8 cellular contexts compared by ENCODE assay signal in genomic region chr11:94740975-94741707, GRCh38. TPM values are rescaled to one million over a fixed set of nuclear protein-coding genes. Genes with fewer than 3 reads are reported as not detected.
A peak's percentile ranks its signal among the peaks of the same experiment; 100 is the strongest.
DNase-seq lines count a peak whose midpoint lies in the region; ATAC-seq and TF ChIP-seq lines count a peak whose summit lies in the region.

No MANE protein-coding gene starts in this region.

- peaks cover 10% of the 10 kb centered on the region for H3K4me1 Mint-ChIP-seq in T-helper 2 cell treated with Interferon-gamma antibody and Interleukin-4, amounts not matched to agents 5 μg/mL and 100 μg/mL, for 36 hours (ENCODE audit: low read depth)

- H3K9me3 ChIP-seq in BLaER1 (no peaks in the 10 kb centered on the region), mucosa of descending colon (no peaks in the 10 kb centered on the region), upper lobe of right lung (no peaks in the 10 kb centered on the region)

- intact Hi-C loops in mucosa of descending colon (cut with DNase I, micrococcal nuclease), result no loop called here
- intact Hi-C loops in upper lobe of right lung (cut with DNase I), result no loop called here

- peak overlapping the region; percentile 64 for H3K4me3 Mint-ChIP-seq in T-helper 2 cell treated with Interferon-gamma antibody and Interleukin-4, amounts not matched to agents 5 μg/mL and 100 μg/mL, for 36 hours

- peak; percentile 15; the same call in 1 of the 2 replicates for TF ChIP-seq CTCF in LNCaP clone FGC (IDR thresholded peaks at IDR 0.05; ENCODE audit: control insufficient read depth, extremely low read depth, insufficient read depth)
- no peak for TF ChIP-seq CTCF in mucosa of descending colon (IDR thresholded peaks at IDR 0.05)
- peak; percentile 61 for TF ChIP-seq CTCF in upper lobe of right lung (IDR thresholded peaks at IDR 0.05)

- peaks cover 30% of the 10 kb centered on the region for H3K27me3 Mint-ChIP-seq in T-helper 2 cell treated with Interferon-gamma antibody and Interleukin-4, amounts not matched to agents 5 μg/mL and 100 μg/mL, for 36 hours (ENCODE audit: low read depth)

- H3K9ac ChIP-seq in BLaER1, result peak overlapping the region; percentile 43

- no peak overlapping the region for H3K27ac ChIP-seq in BLaER1
- H3K27ac ChIP-seq in upper lobe of right lung, result no peak overlapping the region

- DNase-seq in LNCaP clone FGC (ENCODE audit: low read depth) (no peak), erythroblast (lab: John Stamatoyannopoulos, UW) (peak; percentile 34 to 37), mucosa of descending colon (peak in 2 of 3 donors; percentile 15 to 29), upper lobe of right lung (peak; percentile 65)
- DNase-seq in T-helper 2 cell treated with Interferon-gamma antibody and Interleukin-4, amounts not matched to agents 5 μg/mL and 100 μg/mL, for 36 hours (ENCODE audit: low spot score), result no peak

- ATAC-seq in GM18511 (IDR thresholded peaks at IDR 0.05; ENCODE audit: unreplicated experiment) (peak; percentile 71), mucosa of descending colon (peak; percentile 61), upper lobe of right lung (peak; percentile 82), HG03378 (IDR thresholded peaks at IDR 0.05; ENCODE audit: unreplicated experiment) (no peak)

- H3K36me3 ChIP-seq in BLaER1 (no peaks in the 10 kb centered on the region), mucosa of descending colon (ENCODE audit: low read depth) (no peaks in the 10 kb centered on the region), upper lobe of right lung (no peaks in the 10 kb centered on the region)

- H3K4me2 ChIP-seq in BLaER1, result peak overlapping the region; percentile 93

- H3K4me3 ChIP-seq in BLaER1 (peak overlapping the region; percentile 69), LNCaP clone FGC (ENCODE audit: low read depth, low read length) (no peak overlapping the region), mucosa of descending colon (no peak overlapping the region), upper lobe of right lung (peak overlapping the region; percentile 56)

- peaks cover 11% of the 10 kb centered on the region; the same call in 1 of the 2 replicates for H4K20me1 ChIP-seq in BLaER1

- H3K4me1 ChIP-seq in BLaER1 (peaks cover 21% of the 10 kb centered on the region), mucosa of descending colon (ENCODE audit: low read depth) (no peaks in the 10 kb centered on the region), upper lobe of right lung (peaks cover 5% of the 10 kb centered on the region)

- no peak overlapping the region for H3K27ac Mint-ChIP-seq in T-helper 2 cell treated with Interferon-gamma antibody and Interleukin-4, amounts not matched to agents 5 μg/mL and 100 μg/mL, for 36 hours

- no peak for TF ChIP-seq POLR2A in erythroblast (IDR thresholded peaks at IDR 0.05; ENCODE audit: low read length)

- no peaks in the 10 kb centered on the region for H3K36me3 Mint-ChIP-seq in T-helper 2 cell treated with Interferon-gamma antibody and Interleukin-4, amounts not matched to agents 5 μg/mL and 100 μg/mL, for 36 hours (ENCODE audit: low read depth)

- no peaks in the 10 kb centered on the region for H3K9me3 Mint-ChIP-seq in T-helper 2 cell treated with Interferon-gamma antibody and Interleukin-4, amounts not matched to agents 5 μg/mL and 100 μg/mL, for 36 hours

- peaks cover 46% of the 10 kb centered on the region for H3K27me3 ChIP-seq in BLaER1
- H3K27me3 ChIP-seq in upper lobe of right lung, result peaks cover 5% of the 10 kb centered on the region

RNA-seq across cellular contexts. Expression of gene AMOTL1, which starts 27.0 kb away (rescaled TPM):
- total RNA-seq in mucosa of descending colon, result 10 to 100 TPM in 2 of 3 donors, 1 to 10 TPM in 1; 6.5 to 94.7 (median 11.3) TPM
- total RNA-seq in upper lobe of right lung, result 62.5 TPM

Comparison
In these comparisons a context has a peak if more than half of its experiments do, and no peak if none do; other contexts are left out.
1. H3K4me3 ChIP-seq: peak in BLaER1 (single experiment) and upper lobe of right lung (single experiment); none in LNCaP clone FGC (single experiment) and mucosa of descending colon (single experiment).
2. DNase-seq: peak in erythroblast (2 of 2), mucosa of descending colon (2 of 3) and upper lobe of right lung (single experiment); none in LNCaP clone FGC (single experiment) and T-helper 2 cell treated with Interferon-gamma antibody and Interleukin-4, amounts not matched to agents 5 μg/mL and 100 μg/mL, for 36 hours (single experiment).